ENCODE assay signal across 14 cellular contexts in genomic region chr20:62476074-62476838, GRCh38. TPM values are rescaled to one million over a fixed set of nuclear protein-coding genes. Genes with fewer than 3 reads are reported as not detected.
DNase-seq lines count a peak whose midpoint lies in the region; ATAC-seq and TF ChIP-seq lines count a peak whose summit lies in the region.
"Had no signal": no experiment of that assay in that cellular context is flagged by ENCODE, and none has a peak within 500 bp of the region (broad histone marks: within the 10 kb centered on the region; RNA-seq: fewer than 3 reads in every experiment).

No MANE protein-coding gene starts in this region.

- DNase-seq in activated CD4-positive, alpha-beta T cell treated with anti-CD3 and anti-CD28 coated beads for 48 hours, result peak; percentile 31
- no peak for DNase-seq in activated CD4-positive, alpha-beta T cell treated with anti-CD3 and anti-CD28 coated beads, Interleukin-2, amount 10 ng/mL, durations not matched to agents 7 days and 5 days
- DNase-seq in body of pancreas (peak in 1 of 4 donors; percentile 38), right lobe of liver (no peak), type B pancreatic cell (ENCODE audit: extremely low spot score, unreplicated experiment) (no peak), putamen (ENCODE audit: low spot score) (no peak), MV-4-11 (lab: John Stamatoyannopoulos, UW) (no peak), transverse colon (no peak)
- DNase-seq: effector CD4-positive, alpha-beta T cell; kidney glomerular epithelial cell; NCI-H2171 treated with DMSO at 0.1 percent for 48 hours; T-helper 1 cell had no signal

- POLR2A ChIA-PET in activated CD4-positive, alpha-beta T cell treated with anti-CD3 and anti-CD28 coated beads, Interleukin-2, amount 10 ng/mL, durations not matched to agents 7 days and 5 days (lab: Charles Lee), result no interaction called here

- no peak for TF ChIP-seq CTCF in body of pancreas (IDR thresholded peaks at IDR 0.05)
- no peak for TF ChIP-seq CTCF in right lobe of liver (IDR thresholded peaks at IDR 0.05)
- no peak for TF ChIP-seq CTCF in type B pancreatic cell (conservative IDR thresholded peaks at IDR 0.05)
- TF ChIP-seq CTCF in transverse colon (IDR thresholded peaks at IDR 0.05), result no peak

- peaks cover 47% of the 10 kb centered on the region for H3K27me3 Mint-ChIP-seq in activated CD4-positive, alpha-beta T cell treated with anti-CD3 and anti-CD28 coated beads, Interleukin-2, amount 10 ng/mL, durations not matched to agents 7 days and 5 days
- H3K27me3 Mint-ChIP-seq in type B pancreatic cell, result peaks cover 41% of the 10 kb centered on the region

- no peak for TF ChIP-seq EP300 in transverse colon (IDR thresholded peaks at IDR 0.05; ENCODE audit: low read depth)

- no peak overlapping the region for H3K27ac ChIP-seq in body of pancreas
- H3K27ac ChIP-seq in right lobe of liver, result no peak overlapping the region
- H3K27ac ChIP-seq in transverse colon, result no peak overlapping the region

- 2 to 12% methylated on average over 22 to 78 of the region's 80 CpGs for WGBS in body of pancreas, 2 donors
- 3% methylated on average over 21 of the region's 80 CpGs for WGBS in right lobe of liver (ENCODE audit: insufficient coverage, low coverage, low lambda C conversion rate, missing lambda C conversion rate)
- 6 to 11% methylated on average over 7 to 48 of the region's 80 CpGs for WGBS in transverse colon (ENCODE audit: low coverage in 1 of 2), 2 donors

- intact Hi-C loops in body of pancreas (cut with DNase I) (no loop called here), right lobe of liver (cut with DNase I) (no loop called here), transverse colon (cut with DNase I; ENCODE audit: low total_unique reads) (no loop called here)

- in situ Hi-C loops in transverse colon (cut with MboI; ENCODE audit: low pct_ligation_motif_present in 1 of 4, low pct_unique_long_range_greater_than_20kb in 1 of 4, low sequenced_read_pairs in 3 of 4), result no loop called here

- H3K9me3 ChIP-seq in body of pancreas (no peaks in the 10 kb centered on the region), right lobe of liver (no peaks in the 10 kb centered on the region), transverse colon (no peaks in the 10 kb centered on the region)

- TF ChIP-seq POLR2A in body of pancreas (IDR thresholded peaks at IDR 0.05) (no peak), right lobe of liver (IDR thresholded peaks at IDR 0.05) (no peak), transverse colon (IDR thresholded peaks at IDR 0.05) (no peak)

- H3K9me3 Mint-ChIP-seq in activated CD4-positive, alpha-beta T cell treated with anti-CD3 and anti-CD28 coated beads, Interleukin-2, amount 10 ng/mL, durations not matched to agents 7 days and 5 days, result no peaks in the 10 kb centered on the region
- H3K9me3 Mint-ChIP-seq in type B pancreatic cell, result no peaks in the 10 kb centered on the region
- H3K9me3 Mint-ChIP-seq: activated T-helper 17 cell treated with anti-CD3 and anti-CD28 coated beads, Interleukin-2, amount 50 U/mL, for 72 hours had no signal

- H3K4me1 Mint-ChIP-seq in activated CD4-positive, alpha-beta T cell treated with anti-CD3 and anti-CD28 coated beads, Interleukin-2, amount 10 ng/mL, durations not matched to agents 7 days and 5 days, result no peaks in the 10 kb centered on the region
- H3K4me1 Mint-ChIP-seq in type B pancreatic cell (ENCODE audit: unreplicated experiment), result peaks cover 17% of the 10 kb centered on the region
- H3K4me1 Mint-ChIP-seq: activated T-helper 17 cell treated with anti-CD3 and anti-CD28 coated beads, Interleukin-2, amount 50 U/mL, for 72 hours had no signal

- no peak overlapping the region for H3K27ac Mint-ChIP-seq in activated CD4-positive, alpha-beta T cell treated with anti-CD3 and anti-CD28 coated beads, Interleukin-2, amount 10 ng/mL, durations not matched to agents 7 days and 5 days
- H3K27ac Mint-ChIP-seq in type B pancreatic cell, result no peak overlapping the region
- H3K27ac Mint-ChIP-seq: activated T-helper 17 cell treated with anti-CD3 and anti-CD28 coated beads, Interleukin-2, amount 50 U/mL, for 72 hours had no signal

- H3K36me3 Mint-ChIP-seq in activated CD4-positive, alpha-beta T cell treated with anti-CD3 and anti-CD28 coated beads, Interleukin-2, amount 10 ng/mL, durations not matched to agents 7 days and 5 days (ENCODE audit: low read depth), result no peaks in the 10 kb centered on the region
- H3K36me3 Mint-ChIP-seq in type B pancreatic cell, result no peaks in the 10 kb centered on the region

- CTCF ChIA-PET in activated CD4-positive, alpha-beta T cell treated with anti-CD3 and anti-CD28 coated beads, Interleukin-2, amount 10 ng/mL, durations not matched to agents 7 days and 5 days (lab: Charles Lee), result no interaction called here

- no peaks in the 10 kb centered on the region for H3K36me3 ChIP-seq in body of pancreas (replicated peaks in 1 of 2; ENCODE audit: insufficient read depth in 1 of 2, low read depth in 2 of 2)
- no peaks in the 10 kb centered on the region for H3K36me3 ChIP-seq in right lobe of liver
- H3K36me3 ChIP-seq in transverse colon, result no peaks in the 10 kb centered on the region

- ATAC-seq in body of pancreas (peak; percentile 40), right lobe of liver (peak; percentile 41 to 53 (median 46))
- ATAC-seq: activated T-helper 17 cell treated with anti-CD3 and anti-CD28 coated beads, Interleukin-2, amount 50 U/mL, for 72 hours had no signal

- peaks cover 0 to 16% of the 10 kb centered on the region in 2 donors for H3K27me3 ChIP-seq in body of pancreas
- H3K27me3 ChIP-seq in right lobe of liver, result peaks cover 0 to 21% of the 10 kb centered on the region in 2 donors
- peaks cover 87% of the 10 kb centered on the region for H3K27me3 ChIP-seq in transverse colon

- H3K4me1 ChIP-seq in body of pancreas, result peaks cover 18% of the 10 kb centered on the region
- H3K4me1 ChIP-seq in right lobe of liver, result no peaks in the 10 kb centered on the region
- H3K4me1 ChIP-seq in transverse colon, result peaks cover 6 to 15% (median 10%) of the 10 kb centered on the region in 4 donors

- no peak overlapping the region for H3K4me3 ChIP-seq in body of pancreas
- H3K4me3 ChIP-seq in right lobe of liver, result peak overlapping the region in 2 of 3 donors; percentile 6 to 24
- H3K4me3 ChIP-seq in transverse colon, result peak overlapping the region in 2 of 4 donors; percentile 17 to 24

- H3K4me3 Mint-ChIP-seq in activated CD4-positive, alpha-beta T cell treated with anti-CD3 and anti-CD28 coated beads, Interleukin-2, amount 10 ng/mL, durations not matched to agents 7 days and 5 days, result no peak overlapping the region
- H3K4me3 Mint-ChIP-seq in type B pancreatic cell, result peak overlapping the region; percentile 67
- H3K4me3 Mint-ChIP-seq: activated T-helper 17 cell treated with anti-CD3 and anti-CD28 coated beads, Interleukin-2, amount 50 U/mL, for 72 hours had no signal

RNA-seq across cellular contexts. Expression of gene GATA5, which starts 0.5 kb away (rescaled TPM):
- total RNA-seq in activated CD4-positive, alpha-beta T cell treated with anti-CD3 and anti-CD28 coated beads, Interleukin-2, amount 10 ng/mL, durations not matched to agents 7 days and 5 days, result not detected
- total RNA-seq in body of pancreas, result not detected
- under 1 TPM; 0.12 to 0.56 (median 0.26) TPM for total RNA-seq in right lobe of liver
- total RNA-seq in type B pancreatic cell (ENCODE audit: low replicate concordance), result 10.8 and 12.8 TPM in 2 replicates
- total RNA-seq in transverse colon, result not detected
- total RNA-seq: activated T-helper 17 cell treated with anti-CD3 and anti-CD28 coated beads, Interleukin-2, amount 50 U/mL, for 72 hours; temporal lobe had no signal

RNA-seq across cellular contexts. Expression of gene RBBP8NL, which starts 48.9 kb away (rescaled TPM):
- not detected for total RNA-seq in activated CD4-positive, alpha-beta T cell treated with anti-CD3 and anti-CD28 coated beads, Interleukin-2, amount 10 ng/mL, durations not matched to agents 7 days and 5 days
- total RNA-seq in body of pancreas (1 to 10 TPM; 2.3 TPM), right lobe of liver (not detected), type B pancreatic cell (ENCODE audit: low replicate concordance) (7.3 and 17.9 TPM in 2 replicates), transverse colon (1 to 10 TPM in 3 of 4 donors, under 1 TPM in 1; 0.75 to 9.4 (median 4.3) TPM)
- total RNA-seq: activated T-helper 17 cell treated with anti-CD3 and anti-CD28 coated beads, Interleukin-2, amount 50 U/mL, for 72 hours; temporal lobe had no signal

Comparison
In these comparisons a context has a peak if more than half of its experiments do, and no peak if none do; other contexts are left out.
1. H3K4me3 ChIP-seq: peak in right lobe of liver (2 of 3); none in body of pancreas (0 of 2).